13 cellular contexts compared by ENCODE assay signal in genomic region chr6:76992553-76992952, GRCh38.
DNase-seq lines count a peak whose midpoint lies in the region; ATAC-seq and TF ChIP-seq lines count a peak whose summit lies in the region.
"Had no signal": no experiment of that assay in that cellular context is flagged by ENCODE, and none has a peak within 500 bp of the region (broad histone marks: within the 10 kb centered on the region; RNA-seq: fewer than 3 reads in every experiment).

No MANE protein-coding gene starts in this region.

- H2AFZ ChIP-seq in osteoblast (ENCODE audit: low read length), result no peak overlapping the region

- TF ChIP-seq CTCF in AG04450 (IDR thresholded peaks at IDR 0.05; ENCODE audit: low read depth, low read length) (no peak), glutamatergic neuron (IDR thresholded peaks at IDR 0.05; ENCODE audit: partially characterized antibody, unreplicated experiment) (no peak), osteoblast (IDR thresholded peaks at IDR 0.05; ENCODE audit: extremely low read depth, low read depth, low read length) (no peak)
- no peak for TF ChIP-seq CTCF in CD4-positive, alpha-beta T cell (IDR thresholded peaks at IDR 0.05)

- H3K27me3 ChIP-seq in AG04450 (ENCODE audit: control insufficient read depth, insufficient read depth, low read length) (no peaks in the 10 kb centered on the region), osteoblast (ENCODE audit: insufficient read depth, low read length) (no peaks in the 10 kb centered on the region)
- no peaks in the 10 kb centered on the region for H3K27me3 ChIP-seq in CD4-positive, alpha-beta T cell (ENCODE audit: control insufficient read depth, insufficient read depth, low read length)
- H3K27me3 ChIP-seq: BLaER1 had no signal

- H3K27me3 Mint-ChIP-seq in glutamatergic neuron (ENCODE audit: unreplicated experiment), result peaks cover 2% of the 10 kb centered on the region
- no peaks in the 10 kb centered on the region for H3K27me3 Mint-ChIP-seq in CD4-positive, alpha-beta T cell

- H3K4me2 ChIP-seq in osteoblast (ENCODE audit: insufficient read depth, low read length), result no peak overlapping the region
- H3K4me2 ChIP-seq: A549, BLaER1 had no signal

- no peak overlapping the region for H3K27ac Mint-ChIP-seq in glutamatergic neuron (ENCODE audit: unreplicated experiment)
- no peak overlapping the region for H3K27ac Mint-ChIP-seq in CD4-positive, alpha-beta T cell

- H3K27ac ChIP-seq in AG04450 (ENCODE audit: low read depth, low read length) (peak overlapping the region; percentile 1), osteoblast (ENCODE audit: low read depth, low read length) (no peak overlapping the region)
- no peak overlapping the region for H3K27ac ChIP-seq in CD4-positive, alpha-beta T cell (ENCODE audit: low read depth, low read length)
- H3K27ac ChIP-seq: A549, BLaER1, HL-60 had no signal

- H3K79me2 ChIP-seq in osteoblast (ENCODE audit: insufficient read depth, low read length), result no peaks in the 10 kb centered on the region

- POLR2A ChIA-PET in AG04450 (lab: Yijun Ruan, JAX), result no interaction called here
- POLR2A ChIA-PET in CD4-positive, alpha-beta T cell (lab: Charles Lee), result no interaction called here

- peaks cover 8% of the 10 kb centered on the region for H3K36me3 Mint-ChIP-seq in glutamatergic neuron (ENCODE audit: unreplicated experiment)
- no peaks in the 10 kb centered on the region for H3K36me3 Mint-ChIP-seq in CD4-positive, alpha-beta T cell (ENCODE audit: low read depth)

- no peak overlapping the region for H3K4me3 ChIP-seq in AG04450 (ENCODE audit: low read depth, low read length)
- H3K4me3 ChIP-seq in osteoblast (ENCODE audit: insufficient read depth, low read length), result no peak overlapping the region
- H3K4me3 ChIP-seq: A549, BLaER1 had no signal

- H3K36me3 ChIP-seq in osteoblast (ENCODE audit: insufficient read depth, low read length), result no peaks in the 10 kb centered on the region
- H3K36me3 ChIP-seq: BLaER1 had no signal

- no peaks in the 10 kb centered on the region for H3K4me1 ChIP-seq in osteoblast (ENCODE audit: insufficient read depth, low read length)
- H3K4me1 ChIP-seq: A549, BLaER1 had no signal

- H3K4me1 Mint-ChIP-seq in glutamatergic neuron (ENCODE audit: low read depth, unreplicated experiment), result peaks cover 3% of the 10 kb centered on the region
- no peaks in the 10 kb centered on the region for H3K4me1 Mint-ChIP-seq in CD4-positive, alpha-beta T cell (ENCODE audit: low read depth)

- peak overlapping the region; percentile 9 for H3K4me3 Mint-ChIP-seq in glutamatergic neuron (ENCODE audit: unreplicated experiment)
- H3K4me3 Mint-ChIP-seq in CD4-positive, alpha-beta T cell, result no peak overlapping the region

- H3K9me3 Mint-ChIP-seq in glutamatergic neuron (ENCODE audit: unreplicated experiment), result peaks cover 4% of the 10 kb centered on the region
- H3K9me3 Mint-ChIP-seq in CD4-positive, alpha-beta T cell, result peaks cover 13% of the 10 kb centered on the region

- CTCF ChIA-PET in AG04450 (lab: Charles Lee), result no interaction called here
- CTCF ChIA-PET in CD4-positive, alpha-beta T cell (lab: Charles Lee), result no interaction called here

- no peak for ATAC-seq in CD4-positive, alpha-beta T cell (ENCODE audit: poor library complexity)
- ATAC-seq: A549 had no signal

- H4K20me1 ChIP-seq in osteoblast (ENCODE audit: insufficient read depth, low read length), result no peaks in the 10 kb centered on the region
- H4K20me1 ChIP-seq: BLaER1 had no signal

- intact Hi-C loops in CD4-positive, alpha-beta T cell (cut with DNase I, micrococcal nuclease), result no loop called here

- DNase-seq in AG04450 (ENCODE audit: low read depth, low spot score) (no peak), ELF-1 (ENCODE audit: low read depth, low spot score) (peak; percentile 55), SK-N-DZ (ENCODE audit: low spot score) (peak; percentile 2), glutamatergic neuron (no peak), osteoblast (ENCODE audit: insufficient read length, low spot score, missing footprints) (no peak)
- no peak for DNase-seq in CD4-positive, alpha-beta T cell
- no peak for DNase-seq in activated CD4-positive, alpha-beta T cell treated with anti-CD3 and anti-CD28 coated beads, Interleukin-2, amount 50 U/mL, for 1 hour
- DNase-seq: AML-193, DMS53, H7 had no signal

- H3K9me3 ChIP-seq in AG04450 (ENCODE audit: control insufficient read depth, insufficient read depth, low read length) (peaks cover 28% of the 10 kb centered on the region), osteoblast (ENCODE audit: low read depth, low read length) (no peaks in the 10 kb centered on the region)
- peaks cover 10% of the 10 kb centered on the region for H3K9me3 ChIP-seq in CD4-positive, alpha-beta T cell (ENCODE audit: control insufficient read depth, low read length)
- H3K9me3 ChIP-seq: A549 had no signal

Comparison
In these comparisons a context has a peak if more than half of its experiments do, and no peak if none do; other contexts are left out.
1. DNase-seq: peak in ELF-1 (single experiment) and SK-N-DZ (single experiment); none in AG04450 (single experiment), glutamatergic neuron (single experiment), osteoblast (single experiment), CD4-positive, alpha-beta T cell (0 of 10) and activated CD4-positive, alpha-beta T cell treated with anti-CD3 and anti-CD28 coated beads, Interleukin-2, amount 50 U/mL, for 1 hour (single experiment).